8 cellular contexts compared by ENCODE assay signal in the genomic region with DNA sequence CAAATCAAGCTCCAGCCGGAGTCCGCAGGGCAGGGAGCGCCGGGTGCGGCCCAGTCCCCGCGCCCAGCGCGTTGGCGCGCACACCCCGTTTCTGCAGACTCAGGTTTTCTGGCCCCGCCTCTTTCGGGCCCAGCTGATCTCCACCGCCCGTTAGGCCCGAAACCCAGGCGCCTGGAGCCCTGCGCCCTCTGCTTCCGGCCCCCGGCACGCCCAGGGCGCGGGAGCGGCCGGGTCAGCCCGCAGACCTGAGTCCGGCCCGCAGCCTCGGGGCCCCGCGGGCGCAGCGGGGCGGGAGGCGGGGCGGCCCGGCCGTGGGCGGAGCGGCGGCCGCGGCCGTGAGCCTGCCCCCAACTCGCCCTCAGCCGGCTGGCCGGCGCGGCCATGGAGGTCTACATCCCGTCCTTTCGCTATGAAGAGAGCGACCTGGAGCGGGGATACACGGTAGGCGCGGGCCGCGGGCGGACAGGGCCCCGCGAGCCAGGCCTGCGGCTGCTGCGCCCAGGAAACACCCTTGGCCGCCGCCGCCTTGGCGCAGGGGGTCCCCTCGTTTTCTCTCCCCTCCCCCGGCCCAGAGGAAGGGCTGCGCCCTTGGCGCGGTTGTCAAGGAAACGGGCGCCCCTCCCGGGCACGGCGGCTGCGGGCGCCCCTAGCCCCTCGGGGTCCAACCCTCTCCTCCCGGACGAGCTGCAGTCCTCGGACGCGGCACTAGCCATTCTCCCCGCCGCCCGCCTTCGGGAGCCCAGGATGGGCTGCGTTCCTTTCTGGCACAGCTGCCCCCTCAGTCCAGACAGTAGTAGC. TPM values are rescaled to one million over a fixed set of nuclear protein-coding genes. Genes with fewer than 3 reads are reported as not detected.
DNase-seq lines count a peak whose midpoint lies in the region; ATAC-seq lines count a peak whose summit lies in the region.

A gene with protein sequence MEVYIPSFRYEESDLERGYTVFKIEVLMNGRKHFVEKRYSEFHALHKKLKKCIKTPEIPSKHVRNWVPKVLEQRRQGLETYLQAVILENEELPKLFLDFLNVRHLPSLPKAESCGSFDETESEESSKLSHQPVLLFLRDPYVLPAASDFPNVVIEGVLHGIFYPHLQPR (plus strand): TSS at position 361 of the 798 bp plus-strand sequence. CDS start 21 bp downstream, at position 382.

- H3K4me1 Mint-ChIP-seq in activated naive CD4-positive, alpha-beta T cell treated with anti-CD3 and anti-CD28 coated beads for 36 hours (ENCODE audit: low read depth), result peaks cover 16% of the 10 kb centered on the region

- DNase-seq in DMS53 treated with DMSO at 0.1 percent for 48 hours (lab: John Stamatoyannopoulos, UW; ENCODE audit: unreplicated experiment), result peak; percentile 66
- peak; percentile 80 to 82 for DNase-seq in SJCRH30
- DNase-seq in activated naive CD4-positive, alpha-beta T cell treated with anti-CD3 and anti-CD28 coated beads for 36 hours, result peak; percentile 70
- DNase-seq in germinal center (ENCODE audit: low spot score), result peak; percentile 82
- peak; percentile 64 for DNase-seq in neuronal stem cell (ENCODE audit: low spot score)

- H3K14ac ChIP-seq in neuronal stem cell (ENCODE audit: low read length), result no peak within 1 kb of the TSS

- H2BK5ac ChIP-seq in neuronal stem cell (ENCODE audit: low read length), result no peak within 1 kb of the TSS

- H3K23ac ChIP-seq in neuronal stem cell (ENCODE audit: low read depth, low read length, poor library complexity), result peak within 1 kb of the TSS; percentile 59

- no peak within 1 kb of the TSS for H3K27ac Mint-ChIP-seq in activated naive CD4-positive, alpha-beta T cell treated with anti-CD3 and anti-CD28 coated beads for 36 hours

- no peaks in the 10 kb centered on the region for H3K36me3 Mint-ChIP-seq in activated naive CD4-positive, alpha-beta T cell treated with anti-CD3 and anti-CD28 coated beads for 36 hours (ENCODE audit: low read depth)

- peak within 1 kb of the TSS; percentile 79 for H3K4me3 Mint-ChIP-seq in activated naive CD4-positive, alpha-beta T cell treated with anti-CD3 and anti-CD28 coated beads for 36 hours

- peak within 1 kb of the TSS; percentile 72; the same call in 1 of the 2 replicates for H3K27ac ChIP-seq in HUES6 (ENCODE audit: low read depth, low read length)
- peak within 1 kb of the TSS; percentile 89 for H3K27ac ChIP-seq in SJCRH30
- no peak within 1 kb of the TSS for H3K27ac ChIP-seq in neuronal stem cell (replicated peaks; ENCODE audit: low read length)
- H3K27ac ChIP-seq in subcutaneous abdominal adipose tissue (ENCODE audit: low read depth, low read length), result peak within 1 kb of the TSS; percentile 85

- H3K4me1 ChIP-seq in HUES6 (ENCODE audit: control insufficient read depth, insufficient read depth, low read length), result peaks cover 24% of the 10 kb centered on the region
- H3K4me1 ChIP-seq in SJCRH30, result no peaks in the 10 kb centered on the region
- H3K4me1 ChIP-seq in neuronal stem cell (ENCODE audit: control insufficient read depth in 2 of 2, insufficient read depth in 1 of 2, low read depth in 1 of 2, low read length in 2 of 2), result peaks cover 6 to 7% of the 10 kb centered on the region in 2 donors
- H3K4me1 ChIP-seq in subcutaneous abdominal adipose tissue (ENCODE audit: control insufficient read depth in 5 of 5, insufficient read depth in 5 of 5, low read length in 5 of 5), result peaks cover 3 to 21% (median 15%) of the 10 kb centered on the region in 5 donors

- WGBS in neuronal stem cell (ENCODE audit: extremely low coverage in 2 of 2, insufficient read length in 2 of 2, insufficient replicate concordance in 1 of 2), 2 donors, result no CpG with 5 or more reads among the region's 91 CpGs

- H3K27me3 ChIP-seq in HUES6 (ENCODE audit: control insufficient read depth, insufficient read depth, low read length), result peaks cover 9% of the 10 kb centered on the region; the same call in 1 of the 2 replicates
- H3K27me3 ChIP-seq in SJCRH30, result no peaks in the 10 kb centered on the region
- peaks cover 0 to 15% (median 2%) of the 10 kb centered on the region in 3 experiments for H3K27me3 ChIP-seq in neuronal stem cell (ENCODE audit: control insufficient read depth in 3 of 3, insufficient read depth in 3 of 3, low read depth in 1 of 3, low read length in 3 of 3)
- no peaks in the 10 kb centered on the region for H3K27me3 ChIP-seq in subcutaneous abdominal adipose tissue (ENCODE audit: control insufficient read depth in 5 of 5, insufficient read depth in 4 of 5, low read length in 5 of 5)

- CTCF ChIA-PET in activated naive CD4-positive, alpha-beta T cell treated with anti-CD3 and anti-CD28 coated beads for 36 hours (lab: Charles Lee), result no interaction called here

- H3K4me3 ChIP-seq in HUES6 (ENCODE audit: low read depth, low read length) (peak within 1 kb of the TSS; percentile 87), SJCRH30 (peak within 1 kb of the TSS; percentile 99), neuronal stem cell (ENCODE audit: low read length in 2 of 2) (peak within 1 kb of the TSS; percentile 68 to 96), subcutaneous abdominal adipose tissue (ENCODE audit: low read depth in 1 of 5, low read length in 5 of 5) (peak within 1 kb of the TSS; percentile 81 to 93 (median 89))

- H3K9ac ChIP-seq in HUES6 (ENCODE audit: low read length) (peak within 1 kb of the TSS; percentile 79), neuronal stem cell (ENCODE audit: low read depth, low read length, poor library complexity) (peak within 1 kb of the TSS; percentile 80), subcutaneous abdominal adipose tissue (ENCODE audit: low read length in 5 of 5) (peak within 1 kb of the TSS; percentile 87 to 93 (median 89))

- H2AK5ac ChIP-seq in neuronal stem cell (ENCODE audit: low read depth, low read length), result no peak within 1 kb of the TSS

- peak; percentile 80 for ATAC-seq in GM21515 (IDR thresholded peaks at IDR 0.05; ENCODE audit: unreplicated experiment)

- H3K9me3 Mint-ChIP-seq in activated naive CD4-positive, alpha-beta T cell treated with anti-CD3 and anti-CD28 coated beads for 36 hours, result no peaks in the 10 kb centered on the region

- no peaks in the 10 kb centered on the region for H3K79me1 ChIP-seq in neuronal stem cell (ENCODE audit: low read depth, low read length)

- peak within 1 kb of the TSS; percentile 98 for H2AFZ ChIP-seq in neuronal stem cell (ENCODE audit: low read length)

- H2BK120ac ChIP-seq in neuronal stem cell (ENCODE audit: low read depth, low read length), result peak within 1 kb of the TSS; percentile 90

- no peak within 1 kb of the TSS for H2BK12ac ChIP-seq in neuronal stem cell (ENCODE audit: low read length)

- no peaks in the 10 kb centered on the region for H3K9me3 ChIP-seq in HUES6 (ENCODE audit: control insufficient read depth, insufficient read depth, low read depth, low read length)
- H3K9me3 ChIP-seq in SJCRH30 (replicated peaks), result no peaks in the 10 kb centered on the region
- H3K9me3 ChIP-seq in neuronal stem cell (replicated peaks in 1 of 2; ENCODE audit: control insufficient read depth in 2 of 2, insufficient read depth in 1 of 2, low read depth in 1 of 2, low read length in 2 of 2), result peaks cover 0 to 5% of the 10 kb centered on the region in 2 donors
- peaks cover 0 to 3% (median 0%) of the 10 kb centered on the region in 5 donors for H3K9me3 ChIP-seq in subcutaneous abdominal adipose tissue (ENCODE audit: control insufficient read depth in 5 of 5, low read length in 5 of 5)

- peak within 1 kb of the TSS; percentile 64 for H3K4me2 ChIP-seq in neuronal stem cell (ENCODE audit: insufficient read depth, low read length, poor library complexity, severe bottlenecking)

- H3K36me3 ChIP-seq in HUES6 (ENCODE audit: control insufficient read depth, insufficient read depth, low read length), result no peaks in the 10 kb centered on the region
- no peaks in the 10 kb centered on the region for H3K36me3 ChIP-seq in SJCRH30
- H3K36me3 ChIP-seq in neuronal stem cell (replicated peaks in 1 of 2; ENCODE audit: control insufficient read depth in 2 of 2, insufficient read depth in 2 of 2, low read length in 2 of 2), result no peaks in the 10 kb centered on the region
- H3K36me3 ChIP-seq in subcutaneous abdominal adipose tissue (ENCODE audit: control insufficient read depth in 5 of 5, insufficient read depth in 5 of 5, low read length in 5 of 5), result no peaks in the 10 kb centered on the region

- no peak within 1 kb of the TSS for H4K8ac ChIP-seq in neuronal stem cell (ENCODE audit: low read depth, low read length)

- H3K4ac ChIP-seq in neuronal stem cell (ENCODE audit: low read length), result no peak within 1 kb of the TSS

- peak within 1 kb of the TSS; percentile 88 for H3K18ac ChIP-seq in neuronal stem cell (ENCODE audit: low read length)

- intact Hi-C loops in activated naive CD4-positive, alpha-beta T cell treated with anti-CD3 and anti-CD28 coated beads for 36 hours (cut with micrococcal nuclease), result loop anchor here (1.0 to 10.0 kb wide), 6 partner anchors 37 to 881 kb away; a partner anchor contains a TSS

- H4K91ac ChIP-seq in neuronal stem cell (ENCODE audit: low read depth, low read length, poor library complexity), result no peak within 1 kb of the TSS

- H3K27me3 Mint-ChIP-seq in activated naive CD4-positive, alpha-beta T cell treated with anti-CD3 and anti-CD28 coated beads for 36 hours (ENCODE audit: low read depth), result peaks cover 5% of the 10 kb centered on the region

- H2BK15ac ChIP-seq in neuronal stem cell (ENCODE audit: low read length), result no peak within 1 kb of the TSS

RNA-seq across cellular contexts. Expression of the gene that starts here (rescaled TPM):
- 15.3 and 22.5 TPM in 2 replicates for total RNA-seq in SJCRH30 (2014; rRNA removed; shearing (Covaris generic))
- total RNA-seq in activated naive CD4-positive, alpha-beta T cell treated with anti-CD3 and anti-CD28 coated beads for 36 hours, result 1 to 10 TPM; 2.2 to 2.3 TPM
- 6.3 TPM for polyA plus RNA-seq in neuronal stem cell (2013, experiment 1 of 2)
- polyA plus RNA-seq in neuronal stem cell (2013, experiment 2 of 2), result 6.2 TPM
